Comparison of ENCODE assay signal across 1 cellular context in the genomic region with DNA sequence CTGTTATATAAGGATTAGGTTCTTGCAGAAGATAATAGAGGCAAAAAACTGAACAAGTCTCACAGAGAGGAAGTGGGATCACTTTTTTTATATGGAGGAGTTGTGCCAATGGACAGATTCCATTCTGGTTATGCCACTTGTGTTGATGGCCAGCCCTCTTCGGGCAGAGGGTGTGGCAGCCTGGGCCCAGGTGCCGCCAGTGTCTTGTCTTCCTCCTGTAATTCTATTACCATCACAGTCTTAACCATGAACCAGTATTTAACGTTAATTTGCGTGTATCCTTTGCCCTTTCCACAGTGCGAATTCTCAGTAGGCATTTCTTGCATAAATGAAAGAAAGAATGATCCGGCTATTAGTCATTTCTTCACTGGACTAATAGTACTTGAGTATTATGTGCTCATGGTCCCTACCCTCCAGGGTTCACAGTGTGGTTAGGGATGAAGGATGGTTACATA.
A peak's percentile ranks its signal among the peaks of the same experiment; 100 is the strongest.
TF ChIP-seq lines count a peak whose summit lies in the region.

No MANE protein-coding gene starts in this region.

TF ChIP-seq in Ishikawa, 13 proteins besides CTCF, POLR2A, EP300 and RAD21 (continued from another document):
- TF ChIP-seq NFIC (IDR thresholded peaks at IDR 0.05) (peak; percentile 23; the same call in 1 of the 2 replicates), EGR1 (IDR thresholded peaks at IDR 0.05) (no peak), YY1 (IDR thresholded peaks at IDR 0.05; ENCODE audit: low read depth) (no peak)
